ENCODE assay signal across 3 cellular contexts in genomic region chr11:133699071-133699470, GRCh38.
"Had no signal": no experiment of that assay in that cellular context is flagged by ENCODE, and none has a peak within 500 bp of the region (broad histone marks: within the 10 kb centered on the region; RNA-seq: fewer than 3 reads in every experiment).

No MANE protein-coding gene starts in this region.

- ATAC-seq: GM12878 had no signal

- DNase-seq: GDM1, GF-D8 had no signal

- H3K4me3 ChIP-seq: GM12878 had no signal
